In genomic region chr12:108720757-108721514, GRCh38 we compare ENCODE assay signal across 14 cellular contexts. TPM values are rescaled to one million over a fixed set of nuclear protein-coding genes. Genes with fewer than 3 reads are reported as not detected.
DNase-seq lines count a peak whose midpoint lies in the region; ATAC-seq and TF ChIP-seq lines count a peak whose summit lies in the region.
"Had no signal": no experiment of that assay in that cellular context is flagged by ENCODE, and none has a peak within 500 bp of the region (broad histone marks: within the 10 kb centered on the region; RNA-seq: fewer than 3 reads in every experiment).

No MANE protein-coding gene starts in this region.

- no peak for ATAC-seq in GM19463 (IDR thresholded peaks at IDR 0.05; ENCODE audit: unreplicated experiment)
- no peak for ATAC-seq in HG02884 (IDR thresholded peaks at IDR 0.05; ENCODE audit: unreplicated experiment)
- no peak for ATAC-seq in HG03097 (IDR thresholded peaks at IDR 0.05; ENCODE audit: low FRiP score, unreplicated experiment)

- peak; percentile 73 for DNase-seq in HFFc6
- DNase-seq in astrocyte of the hippocampus (ENCODE audit: low read depth, low spot score) = peak; percentile 53
- DNase-seq in hepatic stellate cell (ENCODE audit: low spot score) = peak; percentile 31
- peak; percentile 48 for DNase-seq in stromal cell of bone marrow (ENCODE audit: low read depth)
- DNase-seq in amniotic stem cell (lab: John Stamatoyannopoulos, UW) = no peak
- DNase-seq: DMS79; lower lobe of right lung; NCI-H526; small intestine; stimulated activated CD8-positive, alpha-beta memory T cell treated with anti-CD3 and anti-CD28 coated beads, Interleukin-4, amount 100 ng/mL, for 48 hours had no signal

- H3K9me3 Mint-ChIP-seq in HFFc6 = no peaks in the 10 kb centered on the region

- no peak for TF ChIP-seq CTCF in HFFc6 (IDR thresholded peaks at IDR 0.05)

- H3K27me3 Mint-ChIP-seq in HFFc6 (ENCODE audit: insufficient read depth) = no peaks in the 10 kb centered on the region
- H3K27me3 Mint-ChIP-seq: activated naive CD8-positive, alpha-beta T cell had no signal

- H3K4me1 Mint-ChIP-seq in HFFc6 (ENCODE audit: low read depth) = peaks cover 88% of the 10 kb centered on the region

- peaks cover 46% of the 10 kb centered on the region for H3K36me3 Mint-ChIP-seq in HFFc6 (ENCODE audit: low read depth)
- H3K36me3 Mint-ChIP-seq: activated naive CD8-positive, alpha-beta T cell had no signal

- peak overlapping the region; percentile 89 for H3K27ac Mint-ChIP-seq in HFFc6
- H3K27ac Mint-ChIP-seq: activated naive CD8-positive, alpha-beta T cell had no signal

- H3K4me3 Mint-ChIP-seq in HFFc6 = peak overlapping the region; percentile 75
- H3K4me3 Mint-ChIP-seq: activated naive CD8-positive, alpha-beta T cell had no signal

RNA-seq across cellular contexts. Expression of gene CORO1C, which starts 10.4 kb away (rescaled TPM):
- total RNA-seq in HFFc6 (2021; fragmentation: NEBNext Ultra II Directional; extraction: Animal tissue kit (Norgen Biotek cat#: 25700)) = 100 to 1,000 TPM; 541 to 709 (median 649) TPM
